In the genomic region with DNA sequence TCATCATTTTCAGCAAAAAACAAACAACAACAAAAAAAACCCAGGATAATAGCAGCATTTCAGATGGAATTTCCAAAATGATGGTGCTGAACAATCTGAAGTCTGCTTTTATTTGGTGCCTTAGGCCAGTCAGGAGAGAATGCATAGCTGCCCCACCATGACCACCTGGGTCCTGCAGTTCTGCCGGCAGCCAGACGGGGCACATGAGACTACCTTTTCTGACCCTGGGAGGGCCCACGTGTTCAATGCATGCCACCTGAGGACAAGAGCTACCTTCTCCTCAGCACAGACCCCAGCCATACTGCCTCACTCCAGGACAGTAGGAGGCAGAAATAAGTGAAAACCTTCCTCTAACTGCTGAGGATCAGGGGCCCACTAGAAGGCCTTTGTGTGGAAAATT, we compare ENCODE assay signal across 20 cellular contexts.
"Had no signal": no experiment of that assay in that cellular context is flagged by ENCODE, and none has a peak within 500 bp of the region (broad histone marks: within the 10 kb centered on the region; RNA-seq: fewer than 3 reads in every experiment).

No MANE protein-coding gene starts in this region.

- H3K27ac ChIP-seq: dorsolateral prefrontal cortex, left lung, neutrophil, pancreas, sigmoid colon, stomach, thyroid gland had no signal

- ATAC-seq: left cardiac atrium; left lung; mucosa of descending colon; natural killer cell treated with Interleukin-12 subunit alpha and Interleukin-12 subunit beta and Interleukin-15 and Interleukin-18, amount 100 ng/mL, for 72 hours; pancreas; stimulated activated effector memory CD8-positive, alpha-beta T cell treated with anti-CD3 and anti-CD28 coated beads, Interleukin-12 subunit alpha, Interleukin-12 subunit beta, amount 100 ng/mL, for 72 hours had no signal

- H3K4me1 ChIP-seq: left lung, pancreas, sigmoid colon, stomach, thyroid gland had no signal

- H3K4me3 ChIP-seq: dorsolateral prefrontal cortex, left lung, mucosa of descending colon, pancreas, sigmoid colon, stomach, thyroid gland had no signal

- H3K36me3 ChIP-seq: left lung, neutrophil, pancreas, sigmoid colon, stomach, thyroid gland had no signal

- DNase-seq: dorsolateral prefrontal cortex; effector CD4-positive, alpha-beta T cell; endodermal cell; head of caudate nucleus; left cardiac atrium; left lung; mesenchymal stem cell; mucosa of descending colon; naive B cell; pancreas; sigmoid colon; stimulated activated CD4-positive, alpha-beta T cell treated with anti-CD3 and anti-CD28 coated beads, Interleukin-2, amount 100 ng/mL, for 24 hours; stimulated activated CD4-positive, alpha-beta T cell treated with anti-CD3 and anti-CD28 coated beads, Interleukin-4, amount 100 ng/mL, for 24 hours; stimulated activated naive CD4-positive, alpha-beta T cell treated with Interleukin-2 at 50 U/mL for 16 hours; stomach; thyroid gland; trophoblast cell had no signal

- H3K9me3 ChIP-seq: left lung, mucosa of descending colon, neutrophil, pancreas, sigmoid colon, stomach, thyroid gland had no signal

- H3K27me3 ChIP-seq: dorsolateral prefrontal cortex, left lung, neutrophil, pancreas, sigmoid colon, stomach, thyroid gland had no signal
